Comparison of ENCODE assay signal across 11 cellular contexts in genomic region chr7:64667311-64667710, GRCh38. TPM values are rescaled to one million over a fixed set of nuclear protein-coding genes. Genes with fewer than 3 reads are reported as not detected.
A peak's percentile ranks its signal among the peaks of the same experiment; 100 is the strongest.
DNase-seq lines count a peak whose midpoint lies in the region; ATAC-seq, FAIRE-seq and TF ChIP-seq lines count a peak whose summit lies in the region.
"Had no signal": no experiment of that assay in that cellular context is flagged by ENCODE, and none has a peak within 500 bp of the region (broad histone marks: within the 10 kb centered on the region; RNA-seq: fewer than 3 reads in every experiment).

No MANE protein-coding gene starts in this region.

- H3K27ac ChIP-seq in DOHH2 (ENCODE audit: low read depth, low read length), result no peak overlapping the region
- no peak overlapping the region; the same call in 1 of the 2 replicates for H3K27ac ChIP-seq in Karpas-422 (ENCODE audit: low read length)
- no peak overlapping the region for H3K27ac ChIP-seq in K562 (ENCODE audit: extremely low read depth, low read depth, low read length)
- H3K27ac ChIP-seq in neural cell (ENCODE audit: low read length), result no peak overlapping the region
- H3K27ac ChIP-seq in prostate gland, result no peak overlapping the region

- TF ChIP-seq RAD21 in K562 (CRISPR knock-in tag; conservative IDR thresholded peaks at IDR 0.05 in 1 of 2, IDR thresholded peaks at IDR 0.05 in 1 of 2) (no peak), neural cell (conservative IDR thresholded peaks at IDR 0.05) (no peak)

- H2AFZ ChIP-seq in Karpas-422 (ENCODE audit: low read length) (no peak overlapping the region), K562 (ENCODE audit: low read depth, low read length) (no peak overlapping the region), neural cell (ENCODE audit: low read depth, low read length) (no peak overlapping the region)

- H3K27me3 ChIP-seq in DOHH2 (ENCODE audit: control insufficient read depth, low read length), result no peaks in the 10 kb centered on the region
- H3K27me3 ChIP-seq in Karpas-422 (ENCODE audit: low read length), result no peaks in the 10 kb centered on the region
- H3K27me3 ChIP-seq in K562 (ENCODE audit: control insufficient read depth in 2 of 2, insufficient read depth in 2 of 2, low read length in 2 of 2), result no peaks in the 10 kb centered on the region
- no peaks in the 10 kb centered on the region for H3K27me3 ChIP-seq in neural cell (ENCODE audit: insufficient read depth, low read depth, low read length)
- H3K27me3 ChIP-seq in prostate gland (replicated peaks; ENCODE audit: insufficient read depth), result no peaks in the 10 kb centered on the region

- H3K36me3 ChIP-seq in DOHH2 (ENCODE audit: control insufficient read depth, low read length) (peaks cover 56% of the 10 kb centered on the region), Karpas-422 (ENCODE audit: insufficient read depth, low read length) (peaks cover 43% of the 10 kb centered on the region), K562 (ENCODE audit: control insufficient read depth, insufficient read depth, low read length) (peaks cover 27% of the 10 kb centered on the region; the same call in 1 of the 3 replicates), neural cell (ENCODE audit: insufficient read depth, low read length) (no peaks in the 10 kb centered on the region), prostate gland (no peaks in the 10 kb centered on the region)

- TF ChIP-seq EP300 in K562 (IDR thresholded peaks at IDR 0.05; ENCODE audit: low read length), result no peak
- no peak for TF ChIP-seq EP300 in neural cell (conservative IDR thresholded peaks at IDR 0.05; ENCODE audit: poor library complexity, severe bottlenecking)

- in situ Hi-C loops in K562 (cut with MboI), result no loop called here

- DNase-seq in Karpas-422, result no peak
- DNase-seq in K562 (ENCODE audit: extremely low read depth in 1 of 4, low spot score in 3 of 4), result peak in 1 of 4 experiments; percentile 10
- DNase-seq in NCI-H1694 (lab: John Stamatoyannopoulos, UW), result no peak
- no peak for DNase-seq in prostate gland (ENCODE audit: low spot score)
- DNase-seq in stimulated activated CD4-positive, alpha-beta T cell treated with anti-CD3 and anti-CD28 coated beads, Interleukin-4, amount 100 ng/mL, for 24 hours, result no peak
- no peak for DNase-seq in stimulated activated CD4-positive, alpha-beta T cell treated with anti-CD3 and anti-CD28 coated beads, Interleukin-15, amount 100 ng/mL, for 24 hours
- DNase-seq: amniotic stem cell; NCI-H187 treated with DMSO at 0.1 percent for 48 hours; stimulated activated CD4-positive, alpha-beta T cell treated with anti-CD3 and anti-CD28 coated beads, Interleukin-2, amount 100 ng/mL, for 48 hours had no signal

- H3K9ac ChIP-seq in Karpas-422 (ENCODE audit: low read length), result peak overlapping the region; percentile 93
- peak overlapping the region; percentile 73 to 88; a peak in 3 of 4 replicates for H3K9ac ChIP-seq in K562 (ENCODE audit: insufficient read depth in 1 of 2, low read depth in 2 of 2, low read length in 2 of 2)
- no peak overlapping the region for H3K9ac ChIP-seq in neural cell (ENCODE audit: low read length)

- H3K9me2 ChIP-seq in DOHH2 (replicated peaks; ENCODE audit: control insufficient read depth, low read length) (no peaks in the 10 kb centered on the region), Karpas-422 (replicated peaks; ENCODE audit: insufficient read depth, low read length) (no peaks in the 10 kb centered on the region), neural cell (ENCODE audit: insufficient read depth, low read length) (no peaks in the 10 kb centered on the region)

- H3K4me3 ChIP-seq in DOHH2 (ENCODE audit: low read length) (peak overlapping the region; percentile 93), Karpas-422 (ENCODE audit: low read length) (peak overlapping the region; percentile 92), K562 (no peak overlapping the region; the same call in 1 of the 2 replicates), neural cell (ENCODE audit: low read length) (peak overlapping the region; percentile 90), prostate gland (no peak overlapping the region)

- CTCF ChIA-PET in K562 (lab: Yijun Ruan, JAX; ENCODE audit: low intra/inter-chr PET ratio), result no interaction called here

- intact Hi-C loops in K562 (cut with micrococcal nuclease), result loop anchor here (5.0 kb wide), 3 partner anchors 40 to 240 kb away; no protein-coding TSS in a partner anchor
- intact Hi-C loops in prostate gland (cut with DNase I), result loop anchor here (10.0 kb wide), 1 partner anchor 353 kb away; the partner anchor contains the start of gene ZNF736

- peaks cover 69% of the 10 kb centered on the region for H3K79me2 ChIP-seq in DOHH2 (ENCODE audit: control insufficient read depth, low read length)
- peaks cover 68% of the 10 kb centered on the region for H3K79me2 ChIP-seq in Karpas-422 (ENCODE audit: low read length)
- H3K79me2 ChIP-seq in K562 (ENCODE audit: control insufficient read depth, insufficient read depth, low read length), result peaks cover 41% of the 10 kb centered on the region
- peaks cover 34% of the 10 kb centered on the region for H3K79me2 ChIP-seq in neural cell (replicated peaks; ENCODE audit: insufficient read depth, low read length)

- POLR2A ChIA-PET in K562 (lab: Yijun Ruan, JAX), result no interaction called here

- BruUV-seq in K562 (replicated peaks; lab: Mats Ljungman, UMichigan), result no TSS peak

- H4K20me1 ChIP-seq in DOHH2 (ENCODE audit: control insufficient read depth, insufficient read depth, low read depth, low read length) (0 out of 2 replicates have a peak, but pooled peaks cover 3% of the 10 kb centered on the region), Karpas-422 (ENCODE audit: insufficient read depth, low read depth, low read length) (no peaks in the 10 kb centered on the region), K562 (replicated peaks; ENCODE audit: control insufficient read depth, insufficient read depth, low read length) (no peaks in the 10 kb centered on the region), neural cell (ENCODE audit: insufficient read depth) (no peaks in the 10 kb centered on the region)

- no peaks in the 10 kb centered on the region for H3F3A ChIP-seq in DOHH2 (ENCODE audit: control insufficient read depth, insufficient read depth)
- H3F3A ChIP-seq in neural cell (ENCODE audit: insufficient read depth, low read length, poor library complexity, severe bottlenecking), result no peaks in the 10 kb centered on the region

- ATAC-seq in K562, result no peak

- FAIRE-seq in K562 (lab: Jason Lieb, UNC), result no peak

- H3K9me3 ChIP-seq in DOHH2 (ENCODE audit: control insufficient read depth, insufficient read depth, low read length) (peaks cover 16% of the 10 kb centered on the region; the same call in 1 of the 2 replicates), Karpas-422 (ENCODE audit: low read length) (peaks cover 4% of the 10 kb centered on the region), K562 (replicated peaks; ENCODE audit: control insufficient read depth, insufficient read depth, low read depth, low read length) (peaks cover 2% of the 10 kb centered on the region; the same call in 1 of the 2 replicates), neural cell (ENCODE audit: low read length) (no peaks in the 10 kb centered on the region), prostate gland (no peaks in the 10 kb centered on the region)

- no peaks in the 10 kb centered on the region for H3K9me1 ChIP-seq in K562 (ENCODE audit: control insufficient read depth, insufficient read depth, low read length)

- H3K4me1 ChIP-seq in DOHH2 (ENCODE audit: control insufficient read depth, low read length), result peaks cover 30% of the 10 kb centered on the region
- peaks cover 20% of the 10 kb centered on the region for H3K4me1 ChIP-seq in Karpas-422 (ENCODE audit: low read length)
- peaks cover 6 to 13% of the 10 kb centered on the region in 2 experiments for H3K4me1 ChIP-seq in K562 (replicated peaks in 1 of 2; ENCODE audit: control insufficient read depth in 2 of 2, insufficient read depth in 2 of 2, low read length in 2 of 2)
- H3K4me1 ChIP-seq in prostate gland (replicated peaks), result no peaks in the 10 kb centered on the region

- peak overlapping the region; percentile 89 for H3K4me2 ChIP-seq in DOHH2 (ENCODE audit: low read length)
- peak overlapping the region; percentile 85 for H3K4me2 ChIP-seq in Karpas-422 (ENCODE audit: low read depth, low read length, poor library complexity, severe bottlenecking)
- H3K4me2 ChIP-seq in K562 (ENCODE audit: insufficient read depth, low read length), result 0 out of 2 replicates have a peak overlapping the region, but pooled peaks have one; percentile 94
- H3K4me2 ChIP-seq in neural cell (ENCODE audit: low read length), result peak overlapping the region; percentile 49

- TF ChIP-seq POLR2A in K562 (conservative IDR thresholded peaks at IDR 0.05) (no peak), prostate gland (IDR thresholded peaks at IDR 0.05) (no peak)

- WGBS in K562 (ENCODE audit: insufficient coverage, low coverage, missing lambda C conversion rate), result 46% methylated on average over 2 of the region's 2 CpGs
- WGBS in prostate gland, result 56% methylated on average over 2 of the region's 2 CpGs

- TF ChIP-seq CTCF in DOHH2 (IDR thresholded peaks at IDR 0.05; ENCODE audit: low read depth, low read length, poor library complexity, severe bottlenecking) (no peak), K562 (IDR thresholded peaks at IDR 0.05 in 2 of 3, conservative IDR thresholded peaks at IDR 0.05 in 1 of 3; ENCODE audit: insufficient read depth in 2 of 3, low read depth in 1 of 3, low read length in 3 of 3) (no peak), neural cell (IDR thresholded peaks at IDR 0.05; ENCODE audit: poor library complexity, severe bottlenecking) (no peak), prostate gland (IDR thresholded peaks at IDR 0.05) (no peak)

RNA-seq across cellular contexts. Expression of gene ZNF107, which starts 1.4 kb away (rescaled TPM):
- 18.1 and 36.7 TPM in 2 replicates for total RNA-seq in Karpas-422 (2014; rRNA removed; shearing (Covaris generic); ENCODE audit: low replicate concordance)
- 13.9 and 28.5 TPM in 2 replicates for total RNA-seq in K562 (2011; cell fraction: chromatin; rRNA removed; ENCODE audit: low replicate concordance)
- total RNA-seq in K562 (2011; cell fraction: nucleolus; rRNA removed), result 6.3 and 10.4 TPM in 2 replicates
- 14.0 and 20.2 TPM in 2 replicates for total RNA-seq in K562 (2011; cell fraction: nucleoplasm; rRNA removed)
- total RNA-seq in K562 (2014; rRNA removed), result 5.3 and 7.1 TPM in 2 replicates
- 13.2 and 14.5 TPM in 2 replicates for total RNA-seq in K562 (2014; rRNA removed; fragmentation: Illumina TruSeq; extraction: Trizol)
- 14.1 and 14.2 TPM in 2 replicates for total RNA-seq in K562 (2015; rRNA removed; fragmentation: Illumina TruSeq; extraction: Trizol)
- 7.7 and 7.9 TPM in 2 replicates for total RNA-seq in K562 (2021)
- 5.7 and 6.7 TPM in 2 replicates for polyA plus RNA-seq in K562 (2011; rRNA removed)
- polyA plus RNA-seq in K562 (2011; cell fraction: cytosol; rRNA removed), result 2.7 and 3.2 TPM in 2 replicates
- 6.6 and 8.4 TPM in 2 replicates for polyA plus RNA-seq in K562 (2011; cell fraction: nucleus; rRNA removed)
- 4.3 and 5.9 TPM in 2 replicates for polyA plus RNA-seq in K562 (2012)
- polyA plus RNA-seq in K562 (2014; fragmentation: Illumina TruSeq; extraction: Trizol), result 9.8 and 13.1 TPM in 2 replicates
- 1 to 10 TPM; 2.4 to 4.5 TPM for polyA plus RNA-seq in K562 (2014; fragmentation: Nextera tagmentation; extraction: Ambion mirVana)
- 8.9 and 9.3 TPM in 2 replicates for polyA plus RNA-seq in K562 (2014; rRNA removed)
- polyA minus RNA-seq in K562 (2011; rRNA and poly(A)+ RNA removed), result 10.5 and 12.3 TPM in 2 replicates
- 2.3 and 6.4 TPM in 2 replicates for polyA minus RNA-seq in K562 (2011; cell fraction: cytosol; rRNA and poly(A)+ RNA removed)
- 7.1 and 8.9 TPM in 2 replicates for polyA minus RNA-seq in K562 (2011; cell fraction: nucleus; rRNA and poly(A)+ RNA removed)
- polyA plus RNA-seq in neural cell, result 7.9 and 8.0 TPM in 2 replicates
- polyA minus RNA-seq in neural cell, result 28.0 and 30.9 TPM in 2 replicates
- 1 to 10 TPM; 9.0 to 9.7 TPM for total RNA-seq in prostate gland

Comparison
In these comparisons a context has a peak if more than half of its experiments do, and no peak if none do; other contexts are left out.
1. H3K4me3 ChIP-seq: peak in DOHH2 (single experiment), Karpas-422 (single experiment) and neural cell (single experiment); none in K562 (single experiment) and prostate gland (0 of 2).
2. Peak in every context shown above with its lines, with median percentiles within 50 percentile points of each other: H3K4me2 ChIP-seq.